ENCODE assay signal across 8 cellular contexts in the genomic region with DNA sequence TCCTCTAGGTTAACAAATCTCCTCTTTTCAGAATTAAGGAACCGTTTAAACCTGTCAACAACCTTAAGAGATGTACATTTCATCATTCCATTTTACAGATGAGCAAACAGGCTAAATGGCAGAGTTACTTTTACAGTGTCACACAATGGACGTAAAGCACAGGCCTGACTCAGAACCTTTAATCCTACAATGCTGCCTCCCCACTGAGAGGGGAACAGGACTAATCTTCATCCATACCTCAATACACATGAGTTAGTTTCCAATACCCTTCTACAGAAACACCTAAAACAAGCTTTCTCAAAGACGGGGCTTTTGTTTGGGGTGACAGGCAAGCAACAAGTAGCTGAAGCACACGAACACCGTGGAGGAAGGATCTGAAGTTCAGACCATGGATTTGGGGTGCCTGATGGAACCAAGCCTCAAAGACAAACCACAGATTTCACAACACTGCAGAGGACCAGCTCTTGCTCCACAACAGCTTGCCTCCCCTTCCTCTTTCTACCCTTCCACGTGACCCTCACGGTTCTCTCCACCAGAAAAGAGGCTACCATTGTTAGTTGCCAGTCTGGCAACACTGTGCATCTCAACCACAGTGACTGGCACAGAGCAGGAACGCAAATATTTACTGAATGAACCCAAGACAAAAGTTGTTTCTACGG. TPM values are rescaled to one million over a fixed set of nuclear protein-coding genes. Genes with fewer than 3 reads are reported as not detected.
A peak's percentile ranks its signal among the peaks of the same experiment; 100 is the strongest.
DNase-seq lines count a peak whose midpoint lies in the region; ATAC-seq and TF ChIP-seq lines count a peak whose summit lies in the region.

No MANE protein-coding gene starts in this region.

- H3K27me3 Mint-ChIP-seq in brain: peaks cover 17% of the 10 kb centered on the region

- peak overlapping the region; percentile 97 to 100 (median 97) for H3K27ac Mint-ChIP-seq in brain

- H3K4me1 ChIP-seq in lower lobe of right lung (peaks cover 21% of the 10 kb centered on the region), thoracic aorta (ENCODE audit: control insufficient read depth in 1 of 2, low read depth in 2 of 2) (peaks cover 0 to 30% of the 10 kb centered on the region in 2 donors)

- DNase-seq in Ammon's horn (ENCODE audit: low spot score) (peak; percentile 95), Kasumi-1 (lab: John Stamatoyannopoulos, UW) (peak; percentile 96 to 97), lower lobe of right lung (peak; percentile 60), thoracic aorta (ENCODE audit: low spot score) (no peak), COR-L47 (lab: John Stamatoyannopoulos, UW) (no peak), HT-29 (ENCODE audit: low spot score) (no peak)

- H3K36me3 ChIP-seq in lower lobe of right lung (no peaks in the 10 kb centered on the region), thoracic aorta (no peaks in the 10 kb centered on the region)

- peak overlapping the region; percentile 94 to 99 (median 96) for H3K4me3 Mint-ChIP-seq in brain

- H3K9me3 Mint-ChIP-seq in brain: peaks cover 7 to 25% (median 21%) of the 10 kb centered on the region in 5 experiments

- H3K4me1 Mint-ChIP-seq in brain: peaks cover 54% of the 10 kb centered on the region

- intact Hi-C loops in lower lobe of right lung (cut with DNase I): no loop called here

- ATAC-seq in lower lobe of right lung (peak; percentile 9 to 34), thoracic aorta (ENCODE audit: insufficient number of reproducible peaks, low FRiP score, low read depth) (no peak), HG02885 (IDR thresholded peaks at IDR 0.05; ENCODE audit: poor library complexity, unreplicated experiment) (no peak)

- H3K27me3 ChIP-seq in lower lobe of right lung (ENCODE audit: low read depth) (no peaks in the 10 kb centered on the region), thoracic aorta (replicated peaks; ENCODE audit: insufficient read depth) (no peaks in the 10 kb centered on the region)

- H3K36me3 Mint-ChIP-seq in brain: peaks cover 30% of the 10 kb centered on the region

- H3K27ac ChIP-seq in lower lobe of right lung: peak overlapping the region; percentile 92
- H3K27ac ChIP-seq in thoracic aorta: no peak overlapping the region

- H3K4me3 ChIP-seq in lower lobe of right lung (peak overlapping the region; percentile 94), thoracic aorta (peak overlapping the region; percentile 98)

- TF ChIP-seq CTCF in brain (conservative IDR thresholded peaks at IDR 0.05) (no peak), lower lobe of right lung (IDR thresholded peaks at IDR 0.05) (no peak), thoracic aorta (IDR thresholded peaks at IDR 0.05) (no peak)

- no peaks in the 10 kb centered on the region for H3K9me3 ChIP-seq in lower lobe of right lung
- H3K9me3 ChIP-seq in thoracic aorta: no peaks in the 10 kb centered on the region

RNA-seq across cellular contexts. Expression of a gene that starts 1.8 kb away (rescaled TPM):
- 96.7 TPM for polyA plus RNA-seq in brain (ENCODE audit: insufficient read depth, low read depth, low replicate concordance)
- total RNA-seq in lower lobe of right lung (139 TPM), thoracic aorta (100 to 1,000 TPM in 1 of 2 donors, 10 to 100 TPM in 1; 83.9 to 151 TPM)
- 14.9 and 16.0 TPM in 2 replicates for total RNA-seq in HT-29 (2014; rRNA removed; shearing (Covaris generic))

Comparison
In these comparisons a context has a peak if more than half of its experiments do, and no peak if none do; other contexts are left out.
1. DNase-seq: peak in Ammon's horn (single experiment), Kasumi-1 (2 of 2) and lower lobe of right lung (single experiment); none in thoracic aorta (single experiment), COR-L47 (single experiment) and HT-29 (single experiment).
2. ATAC-seq: peak in lower lobe of right lung (2 of 2); none in thoracic aorta (single experiment) and HG02885 (single experiment).